Comparison of ENCODE assay signal across 5 cellular contexts in genomic region chr2:73488079-73488478, GRCh38.
"Had no signal": no experiment of that assay in that cellular context is flagged by ENCODE, and none has a peak within 500 bp of the region (broad histone marks: within the 10 kb centered on the region; RNA-seq: fewer than 3 reads in every experiment).

No MANE protein-coding gene starts in this region.

- H3K27ac Mint-ChIP-seq: GM23338, H9 had no signal

- H3K4me3 Mint-ChIP-seq: GM23338, H9 had no signal

- DNase-seq: H9, HCEC 1CT, IMR-90 had no signal

- ATAC-seq: GM23338, K562 had no signal

- H3K4me2 ChIP-seq: GM23338 had no signal

- H3K4me3 ChIP-seq: GM23338, K562 had no signal

- H2AFZ ChIP-seq: GM23338 had no signal
